Comparison of ENCODE assay signal across 12 cellular contexts in genomic region chr10:77715081-77715480, GRCh38.
DNase-seq lines count a peak whose midpoint lies in the region; ATAC-seq and TF ChIP-seq lines count a peak whose summit lies in the region.
"Had no signal": no experiment of that assay in that cellular context is flagged by ENCODE, and none has a peak within 500 bp of the region (broad histone marks: within the 10 kb centered on the region; RNA-seq: fewer than 3 reads in every experiment).

No MANE protein-coding gene starts in this region.

- no peaks in the 10 kb centered on the region for H3K9me3 Mint-ChIP-seq in HFFc6
- no peaks in the 10 kb centered on the region for H3K9me3 Mint-ChIP-seq in activated T-helper 17 cell treated with anti-CD3 and anti-CD28 coated beads, Interleukin-2, amount 50 U/mL, for 72 hours
- H3K9me3 Mint-ChIP-seq: T-cell had no signal

- H3K36me3 Mint-ChIP-seq in HFFc6 (ENCODE audit: low read depth) = no peaks in the 10 kb centered on the region
- no peaks in the 10 kb centered on the region for H3K36me3 Mint-ChIP-seq in activated T-helper 17 cell treated with anti-CD3 and anti-CD28 coated beads, Interleukin-2, amount 50 U/mL, for 72 hours (ENCODE audit: low read depth)
- H3K36me3 Mint-ChIP-seq: T-cell had no signal

- H3K27me3 ChIP-seq in right lobe of liver = no peaks in the 10 kb centered on the region

- peak; percentile 10 for DNase-seq in NCI-H748 (lab: John Stamatoyannopoulos, UW; ENCODE audit: unreplicated experiment)
- DNase-seq in NCI-H748 treated with DMSO at 0.1 percent for 48 hours (lab: John Stamatoyannopoulos, UW) = no peak
- no peak for DNase-seq in HFFc6
- peak; percentile 27 for DNase-seq in SW480 (ENCODE audit: low spot score)
- no peak for DNase-seq in right lobe of liver
- no peak for DNase-seq in effector CD4-positive, alpha-beta T cell
- DNase-seq: activated gamma-delta T cell; NCI-H1105; stimulated activated naive CD4-positive, alpha-beta T cell; T-cell had no signal

- no peaks in the 10 kb centered on the region for H3K9me3 ChIP-seq in right lobe of liver

- H3K27ac Mint-ChIP-seq in HFFc6 = no peak overlapping the region
- H3K27ac Mint-ChIP-seq in activated T-helper 17 cell treated with anti-CD3 and anti-CD28 coated beads, Interleukin-2, amount 50 U/mL, for 72 hours = no peak overlapping the region
- H3K27ac Mint-ChIP-seq: T-cell had no signal

- no peak overlapping the region for H3K4me3 Mint-ChIP-seq in HFFc6
- no peak overlapping the region for H3K4me3 Mint-ChIP-seq in activated T-helper 17 cell treated with anti-CD3 and anti-CD28 coated beads, Interleukin-2, amount 50 U/mL, for 72 hours
- H3K4me3 Mint-ChIP-seq: T-cell had no signal

- peaks cover 66% of the 10 kb centered on the region for H3K4me1 Mint-ChIP-seq in HFFc6 (ENCODE audit: low read depth)
- H3K4me1 Mint-ChIP-seq in activated T-helper 17 cell treated with anti-CD3 and anti-CD28 coated beads, Interleukin-2, amount 50 U/mL, for 72 hours = peaks cover 5% of the 10 kb centered on the region

- peaks cover 8% of the 10 kb centered on the region for H3K27me3 Mint-ChIP-seq in HFFc6 (ENCODE audit: insufficient read depth)
- peaks cover 14% of the 10 kb centered on the region for H3K27me3 Mint-ChIP-seq in activated T-helper 17 cell treated with anti-CD3 and anti-CD28 coated beads, Interleukin-2, amount 50 U/mL, for 72 hours

- intact Hi-C loops in right lobe of liver (cut with DNase I) = no loop called here

- peaks cover 0 to 6% (median 2%) of the 10 kb centered on the region in 4 donors for H3K4me1 ChIP-seq in right lobe of liver

- H3K27ac ChIP-seq in right lobe of liver = no peak overlapping the region

- no peak overlapping the region for H3K4me3 ChIP-seq in right lobe of liver

- TF ChIP-seq CTCF in HFFc6 (IDR thresholded peaks at IDR 0.05) = peak; percentile 53
- TF ChIP-seq CTCF in right lobe of liver (IDR thresholded peaks at IDR 0.05) = peak in 3 of 4 donors; percentile 21 to 34 (median 29)

- WGBS in right lobe of liver (ENCODE audit: insufficient coverage, low coverage, low lambda C conversion rate, missing lambda C conversion rate) = 55% methylated on average over 3 of the region's 3 CpGs

- TF ChIP-seq POLR2A in right lobe of liver (IDR thresholded peaks at IDR 0.05) = no peak

- H3K36me3 ChIP-seq in right lobe of liver = no peaks in the 10 kb centered on the region

- no peak for ATAC-seq in right lobe of liver
- no peak for ATAC-seq in GM21390 (IDR thresholded peaks at IDR 0.05; ENCODE audit: unreplicated experiment)
- no peak for ATAC-seq in activated T-helper 17 cell treated with anti-CD3 and anti-CD28 coated beads, Interleukin-2, amount 50 U/mL, for 72 hours (replicated peaks)
- ATAC-seq: T-cell had no signal

Comparison
In these comparisons a context has a peak if more than half of its experiments do, and no peak if none do; other contexts are left out.
1. DNase-seq: peak in NCI-H748 (single experiment) and SW480 (single experiment); none in NCI-H748 treated with DMSO at 0.1 percent for 48 hours (single experiment), HFFc6 (single experiment), right lobe of liver (0 of 3) and effector CD4-positive, alpha-beta T cell (single experiment).